29 cellular contexts compared by ENCODE assay signal in genomic region chr14:78119440-78119839, GRCh38. TPM values are rescaled to one million over a fixed set of nuclear protein-coding genes. Genes with fewer than 3 reads are reported as not detected.
A peak's percentile ranks its signal among the peaks of the same experiment; 100 is the strongest.
DNase-seq lines count a peak whose midpoint lies in the region; ATAC-seq, FAIRE-seq and TF ChIP-seq lines count a peak whose summit lies in the region.
"Had no signal": no experiment of that assay in that cellular context is flagged by ENCODE, and none has a peak within 500 bp of the region (broad histone marks: within the 10 kb centered on the region; RNA-seq: fewer than 3 reads in every experiment).

No MANE protein-coding gene starts in this region.

- in situ Hi-C loops in HepG2 (cut with HindIII; ENCODE audit: extremely low pct_ligation_motif_present, low pct_unique_long_range_greater_than_20kb) = no loop called here
- in situ Hi-C loops in K562 (cut with MboI) = no loop called here

- no peak overlapping the region for H3K4me2 ChIP-seq in HepG2 (ENCODE audit: low read depth, low read length)
- no peak overlapping the region for H3K4me2 ChIP-seq in MM.1S (ENCODE audit: low read depth, low read length)
- no peak overlapping the region for H3K4me2 ChIP-seq in K562 (ENCODE audit: insufficient read depth, low read length)
- H3K4me2 ChIP-seq: BLaER1 had no signal

- H3K9ac ChIP-seq in HepG2 (ENCODE audit: insufficient read depth, low read depth, low read length) = no peak overlapping the region
- no peak overlapping the region for H3K9ac ChIP-seq in MM.1S (ENCODE audit: low read length)
- no peak overlapping the region for H3K9ac ChIP-seq in K562 (ENCODE audit: insufficient read depth in 1 of 2, low read depth in 2 of 2, low read length in 2 of 2)
- H3K9ac ChIP-seq: BLaER1 had no signal

- DNase-seq in HepG2 (ENCODE audit: low spot score) (no peak), right lobe of liver (no peak), MM.1S (peak; percentile 66), K562 (ENCODE audit: extremely low read depth in 1 of 4, low spot score in 3 of 4) (no peak), breast epithelium (ENCODE audit: low spot score in 2 of 2) (no peak), retina (no peak), NCI-H1092 treated with DMSO at 0.1 percent for 48 hours (lab: John Stamatoyannopoulos, UW) (no peak)
- DNase-seq: ACHN; BE2C; C1 segment of cervical spinal cord; CD4-positive, alpha-beta memory T cell; CD4-positive, CD25-positive, alpha-beta regulatory T cell; CD8-positive, alpha-beta memory T cell; COR-L47; DMS 273 treated with DMSO at 0.1 percent for 48 hours; DMS153; DMS53; DMS79; DND-41; EL; GDM1 had no signal

- H3F3A ChIP-seq in MM.1S (ENCODE audit: insufficient read depth, low read length) = no peaks in the 10 kb centered on the region

- H3K36me3 ChIP-seq in HepG2 (replicated peaks in 1 of 2; ENCODE audit: control insufficient read depth in 1 of 2, insufficient read depth in 2 of 2, low read length in 2 of 2) (no peaks in the 10 kb centered on the region), right lobe of liver (no peaks in the 10 kb centered on the region), MM.1S (replicated peaks; ENCODE audit: insufficient read depth, low read length) (no peaks in the 10 kb centered on the region), K562 (ENCODE audit: control insufficient read depth, insufficient read depth, low read length) (no peaks in the 10 kb centered on the region), breast epithelium (no peaks in the 10 kb centered on the region)
- H3K36me3 ChIP-seq: BE2C, BLaER1 had no signal

- H3K9me3 ChIP-seq in HepG2 (ENCODE audit: low read length) (no peaks in the 10 kb centered on the region), right lobe of liver (no peaks in the 10 kb centered on the region), MM.1S (replicated peaks; ENCODE audit: insufficient read depth, low read length) (no peaks in the 10 kb centered on the region), K562 (replicated peaks; ENCODE audit: control insufficient read depth, insufficient read depth, low read depth, low read length) (no peaks in the 10 kb centered on the region), breast epithelium (peaks cover 0 to 9% of the 10 kb centered on the region in 2 donors)
- H3K9me3 ChIP-seq: BE2C had no signal

- intact Hi-C loops in HepG2 (cut with micrococcal nuclease; ENCODE audit: unreplicated experiment) = no loop called here
- intact Hi-C loops in right lobe of liver (cut with DNase I) = no loop called here
- intact Hi-C loops in K562 (cut with micrococcal nuclease) = no loop called here
- intact Hi-C loops in breast epithelium (cut with DNase I; ENCODE audit: low total_unique reads) = no loop called here

- H3K9me1 ChIP-seq in K562 (ENCODE audit: control insufficient read depth, insufficient read depth, low read length) = no peaks in the 10 kb centered on the region

- H3K4me1 ChIP-seq in HepG2 (ENCODE audit: insufficient read depth, low read length) (no peaks in the 10 kb centered on the region), right lobe of liver (no peaks in the 10 kb centered on the region), MM.1S (ENCODE audit: low read length) (no peaks in the 10 kb centered on the region), K562 (replicated peaks in 1 of 2; ENCODE audit: control insufficient read depth in 2 of 2, insufficient read depth in 2 of 2, low read length in 2 of 2) (no peaks in the 10 kb centered on the region), breast epithelium (no peaks in the 10 kb centered on the region)
- H3K4me1 ChIP-seq: BE2C, BLaER1 had no signal

- no peaks in the 10 kb centered on the region for H4K20me1 ChIP-seq in HepG2 (ENCODE audit: insufficient read depth, low read length)
- H4K20me1 ChIP-seq in MM.1S (ENCODE audit: insufficient read depth, low read length) = no peaks in the 10 kb centered on the region
- no peaks in the 10 kb centered on the region for H4K20me1 ChIP-seq in K562 (replicated peaks; ENCODE audit: control insufficient read depth, insufficient read depth, low read length)
- H4K20me1 ChIP-seq: BLaER1 had no signal

- ATAC-seq in HepG2 = no peak
- no peak for ATAC-seq in right lobe of liver
- ATAC-seq in K562 = no peak
- ATAC-seq: GM12878 had no signal

- H3K27me3 ChIP-seq in HepG2 (ENCODE audit: control insufficient read depth in 1 of 2, insufficient read depth in 2 of 2, low read length in 2 of 2) (peaks cover 0 to 3% of the 10 kb centered on the region in 2 experiments; a peak in 1 of 5 replicates), right lobe of liver (no peaks in the 10 kb centered on the region), MM.1S (replicated peaks; ENCODE audit: insufficient read depth, low read length) (no peaks in the 10 kb centered on the region), K562 (ENCODE audit: control insufficient read depth in 2 of 2, insufficient read depth in 2 of 2, low read length in 2 of 2) (peaks cover 0 to 4% of the 10 kb centered on the region in 2 experiments; a peak in 1 of 5 replicates), breast epithelium (no peaks in the 10 kb centered on the region)
- H3K27me3 ChIP-seq: BE2C, BLaER1 had no signal

- BruUV-seq in HepG2 (replicated peaks; lab: Mats Ljungman, UMichigan) = no TSS peak
- no TSS peak for BruUV-seq in K562 (replicated peaks; lab: Mats Ljungman, UMichigan)

- TF ChIP-seq RAD21 in HepG2 (CRISPR knock-in tag; IDR thresholded peaks at IDR 0.05) = no peak
- no peak for TF ChIP-seq RAD21 in K562 (CRISPR knock-in tag; conservative IDR thresholded peaks at IDR 0.05 in 1 of 2, IDR thresholded peaks at IDR 0.05 in 1 of 2)

- H3K9me2 ChIP-seq in MM.1S (replicated peaks; ENCODE audit: insufficient read depth, low read length) = no peaks in the 10 kb centered on the region

- FAIRE-seq in HepG2 (lab: Jason Lieb, UNC) (no peak), K562 (lab: Jason Lieb, UNC) (no peak)
- FAIRE-seq: GM12878, GM12892, GM18507, GM19239 had no signal

- H3K4me3 ChIP-seq in HepG2 (replicated peaks in 1 of 3; ENCODE audit: insufficient read depth in 1 of 3, low read depth in 2 of 3, low read length in 3 of 3) = no peak overlapping the region
- no peak overlapping the region for H3K4me3 ChIP-seq in right lobe of liver
- no peak overlapping the region for H3K4me3 ChIP-seq in MM.1S (ENCODE audit: low read length)
- no peak overlapping the region for H3K4me3 ChIP-seq in K562
- no peak overlapping the region for H3K4me3 ChIP-seq in breast epithelium
- H3K4me3 ChIP-seq: BLaER1, GM12878 had no signal

- H3K79me2 ChIP-seq in HepG2 (ENCODE audit: insufficient read depth, low read length) = no peaks in the 10 kb centered on the region
- no peaks in the 10 kb centered on the region for H3K79me2 ChIP-seq in MM.1S (ENCODE audit: low read length)
- H3K79me2 ChIP-seq in K562 (ENCODE audit: control insufficient read depth, insufficient read depth, low read length) = no peaks in the 10 kb centered on the region

- TF ChIP-seq EP300 in HepG2 (IDR thresholded peaks at IDR 0.05; ENCODE audit: low read depth in 2 of 2, low read length in 2 of 2) (no peak), HepG2 (CRISPR knock-in tag; IDR thresholded peaks at IDR 0.05; ENCODE audit: borderline replicate concordance) (no peak), K562 (IDR thresholded peaks at IDR 0.05; ENCODE audit: low read length) (no peak)

- no peak for TF ChIP-seq CTCF in HepG2 (CRISPR knock-in tag; IDR thresholded peaks at IDR 0.05)
- no peak for TF ChIP-seq CTCF in right lobe of liver (IDR thresholded peaks at IDR 0.05)
- no peak for TF ChIP-seq CTCF in MM.1S (IDR thresholded peaks at IDR 0.05; ENCODE audit: low read length)
- no peak for TF ChIP-seq CTCF in K562 (IDR thresholded peaks at IDR 0.05 in 2 of 3, conservative IDR thresholded peaks at IDR 0.05 in 1 of 3; ENCODE audit: insufficient read depth in 2 of 3, low read depth in 1 of 3, low read length in 3 of 3)
- no peak for TF ChIP-seq CTCF in breast epithelium (IDR thresholded peaks at IDR 0.05)

- TF ChIP-seq POLR2A in HepG2 (IDR thresholded peaks at IDR 0.05; ENCODE audit: insufficient read depth in 1 of 2, low read depth in 2 of 2, low read length in 2 of 2) (no peak), right lobe of liver (IDR thresholded peaks at IDR 0.05) (no peak), K562 (conservative IDR thresholded peaks at IDR 0.05) (no peak), breast epithelium (IDR thresholded peaks at IDR 0.05) (no peak)

- H2AFZ ChIP-seq in HepG2 (ENCODE audit: low read length) (no peak overlapping the region), MM.1S (ENCODE audit: low read length) (no peak overlapping the region), K562 (ENCODE audit: low read depth, low read length) (no peak overlapping the region)

- POLR2A ChIA-PET in HepG2 (lab: Yijun Ruan, JAX) = no interaction called here
- POLR2A ChIA-PET in K562 (lab: Yijun Ruan, JAX) = no interaction called here

- WGBS in HepG2 (ENCODE audit: low lambda C conversion rate) = 56% methylated on average over 3 of the region's 3 CpGs
- WGBS in right lobe of liver (ENCODE audit: insufficient coverage, low coverage, low lambda C conversion rate, missing lambda C conversion rate) = 84% methylated on average over 3 of the region's 3 CpGs
- WGBS in K562 (ENCODE audit: insufficient coverage, low coverage, missing lambda C conversion rate) = 0% methylated on average over 3 of the region's 3 CpGs

- H3K27ac ChIP-seq in HepG2 (ENCODE audit: extremely low read length, insufficient read depth, low read length) (no peak overlapping the region), right lobe of liver (no peak overlapping the region), MM.1S (ENCODE audit: low read length) (peak overlapping the region; percentile 27; the same call in 1 of the 2 replicates), K562 (ENCODE audit: extremely low read depth, low read depth, low read length) (no peak overlapping the region), breast epithelium (no peak overlapping the region)
- H3K27ac ChIP-seq: 22Rv1, BLaER1 had no signal

- CTCF ChIA-PET in HepG2 (lab: Yijun Ruan, JAX; ENCODE audit: low intra/inter-chr PET ratio, low total read pairs) = no interaction called here
- CTCF ChIA-PET in K562 (lab: Yijun Ruan, JAX; ENCODE audit: low intra/inter-chr PET ratio) = no interaction called here

RNA-seq across cellular contexts. Expression of gene NRXN3, which starts 50.7 kb away (rescaled TPM):
- total RNA-seq in HepG2 (2016; rRNA removed; fragmentation: Illumina TruSeq; extraction: Trizol) (not detected in 2 replicates), right lobe of liver (under 1 TPM in 5 of 6 experiments, not detected in 1; 0.06 to 0.51 (median 0.23) TPM), K562 (2014; rRNA removed) (not detected in 2 replicates), K562 (2014; rRNA removed; fragmentation: Illumina TruSeq; extraction: Trizol) (not detected in 2 replicates), K562 (2015; rRNA removed; fragmentation: Illumina TruSeq; extraction: Trizol) (not detected in 2 replicates), K562 (2021) (0.09 TPM in 1 of 2 replicates, not detected in the other), breast epithelium (1 to 10 TPM; 2.9 to 3.6 (median 3.5) TPM)
- total RNA-seq in HepG2 (2016; cell fraction: cytosol; rRNA removed; fragmentation: Illumina TruSeq; extraction: Trizol; ENCODE audit: low read depth) = not detected in 2 replicates
- total RNA-seq in HepG2 (2016; cell fraction: insoluble cytoplasmic fraction; rRNA removed; fragmentation: Illumina TruSeq; extraction: Trizol) = not detected in 2 replicates
- total RNA-seq in HepG2 (2016; cell fraction: membrane; rRNA removed; fragmentation: Illumina TruSeq; extraction: Trizol) = not detected in 2 replicates
- 0.09 TPM in 1 of 2 replicates, not detected in the other for total RNA-seq in HepG2 (2016; cell fraction: nucleus; rRNA removed; fragmentation: Illumina TruSeq; extraction: Trizol)
- polyA plus RNA-seq in HepG2 (2011; rRNA removed) (0.03 TPM in 1 of 2 replicates, not detected in the other), K562 (2011; rRNA removed) (not detected in 2 replicates), K562 (2014; fragmentation: Illumina TruSeq; extraction: Trizol) (not detected in 2 replicates), K562 (2014; fragmentation: Nextera tagmentation; extraction: Ambion mirVana) (not detected), K562 (2014; rRNA removed) (not detected in 2 replicates)
- 0.01 TPM in 1 of 2 replicates, not detected in the other for polyA plus RNA-seq in HepG2 (2011; cell fraction: cytosol; rRNA removed)
- polyA plus RNA-seq in HepG2 (2011; cell fraction: nucleus; rRNA removed) = 0.02 TPM in 1 of 2 replicates, not detected in the other
- polyA plus RNA-seq in HepG2 (2012) = not detected in 2 replicates
- not detected in 2 replicates for polyA plus RNA-seq in HepG2 (2016; cell fraction: cytosol; fragmentation: Illumina TruSeq; extraction: Trizol; ENCODE audit: low read depth)
- not detected in 2 replicates for polyA plus RNA-seq in HepG2 (2016; cell fraction: insoluble cytoplasmic fraction; fragmentation: Illumina TruSeq; extraction: Trizol; ENCODE audit: low read depth)
- not detected in 2 replicates for polyA plus RNA-seq in HepG2 (2016; cell fraction: membrane; fragmentation: Illumina TruSeq; extraction: Trizol; ENCODE audit: low read depth)
- polyA plus RNA-seq in HepG2 (2016; cell fraction: nucleus; fragmentation: Illumina TruSeq; extraction: Trizol; ENCODE audit: insufficient read depth, low read depth) = not detected in 2 replicates
- polyA minus RNA-seq in HepG2 (2011; rRNA and poly(A)+ RNA removed; ENCODE audit: low replicate concordance) = 0.10 TPM in 1 of 2 replicates, not detected in the other
- not detected in 2 replicates for polyA minus RNA-seq in HepG2 (2011; cell fraction: cytosol; rRNA and poly(A)+ RNA removed)
- not detected in 2 replicates for polyA minus RNA-seq in HepG2 (2011; cell fraction: nucleus; rRNA and poly(A)+ RNA removed)
- 0.51 TPM in 1 of 2 replicates, not detected in the other for total RNA-seq in K562 (2011; cell fraction: chromatin; rRNA removed; ENCODE audit: low replicate concordance)
- 0.17 TPM in 1 of 2 replicates, not detected in the other for total RNA-seq in K562 (2011; cell fraction: nucleolus; rRNA removed)
- total RNA-seq in K562 (2011; cell fraction: nucleoplasm; rRNA removed) = not detected in 2 replicates
- not detected in 2 replicates for polyA plus RNA-seq in K562 (2011; cell fraction: cytosol; rRNA removed)
- polyA plus RNA-seq in K562 (2011; cell fraction: nucleus; rRNA removed) = not detected in 2 replicates
- 0.04 and 0.64 TPM in 2 replicates for polyA plus RNA-seq in K562 (2012)
- polyA minus RNA-seq in K562 (2011; rRNA and poly(A)+ RNA removed) = not detected in 2 replicates
- not detected in 2 replicates for polyA minus RNA-seq in K562 (2011; cell fraction: cytosol; rRNA and poly(A)+ RNA removed)
- polyA minus RNA-seq in K562 (2011; cell fraction: nucleus; rRNA and poly(A)+ RNA removed) = not detected in 2 replicates
- total RNA-seq: CD4-positive, alpha-beta memory T cell; CD4-positive, CD25-positive, alpha-beta regulatory T cell; CD8-positive, alpha-beta memory T cell; G401 had no signal
- polyA plus RNA-seq: CD14-positive monocyte; CD4-positive, alpha-beta memory T cell; CD4-positive, CD25-positive, alpha-beta regulatory T cell; CD8-positive, alpha-beta memory T cell had no signal

Comparison
In these comparisons a context has a peak if more than half of its experiments do, and no peak if none do; other contexts are left out.
1. Of the 241 proteins assayed by ChIP-seq in both HepG2 and K562: peak only in HepG2: MAFF and MAFK; only in K562: MAFG; in both: none; in neither: 238.